In genomic region chr10:120161116-120161515, GRCh38 we compare ENCODE assay signal across 23 cellular contexts.
"Had no signal": no experiment of that assay in that cellular context is flagged by ENCODE, and none has a peak within 500 bp of the region (broad histone marks: within the 10 kb centered on the region; RNA-seq: fewer than 3 reads in every experiment).

No MANE protein-coding gene starts in this region.

- H3K27ac ChIP-seq: body of pancreas, cardiac muscle cell, gastroesophageal sphincter, heart left ventricle, right atrium auricular region, thyroid gland, upper lobe of right lung had no signal

- H3K27ac Mint-ChIP-seq: activated CD4-positive, alpha-beta memory T cell treated with anti-CD3 and anti-CD28 coated beads for 36 hours; activated naive CD4-positive, alpha-beta T cell treated with anti-CD3 and anti-CD28 coated beads for 36 hours; activated naive CD8-positive, alpha-beta T cell treated with anti-CD3 and anti-CD28 coated beads, Interleukin-2, amount 10 ng/mL, durations not matched to agents 7 days and 5 days; activated T-cell treated with anti-CD3 and anti-CD28 coated beads, Interleukin-2, amount 50 U/mL, for 72 hours; endodermal cell; natural killer cell; progenitor cell of endocrine pancreas had no signal

- H3K9me3 Mint-ChIP-seq: activated CD4-positive, alpha-beta memory T cell treated with anti-CD3 and anti-CD28 coated beads for 36 hours; activated naive CD8-positive, alpha-beta T cell treated with anti-CD3 and anti-CD28 coated beads, Interleukin-2, amount 10 ng/mL, durations not matched to agents 7 days and 5 days; endodermal cell; natural killer cell had no signal

- DNase-seq: activated CD4-positive, alpha-beta memory T cell treated with anti-CD3 and anti-CD28 coated beads for 36 hours; activated CD4-positive, alpha-beta T cell treated with anti-CD3 and anti-CD28 coated beads for 48 hours; activated effector memory CD4-positive, alpha-beta T cell treated with Interleukin-2 at 50 U/mL for 16 hours; activated naive CD4-positive, alpha-beta T cell treated with anti-CD3 and anti-CD28 coated beads for 36 hours; activated naive CD8-positive, alpha-beta T cell treated with anti-CD3 and anti-CD28 coated beads, Interleukin-2, amount 10 ng/mL, durations not matched to agents 7 days and 5 days; activated T-cell treated with anti-CD3 and anti-CD28 coated beads, Interleukin-2, amount 50 U/mL, for 72 hours; amygdala; body of pancreas; cortex of kidney; endodermal cell; heart left ventricle; left ventricle myocardium superior; midbrain; natural killer cell; stimulated activated CD4-positive, alpha-beta T cell treated with anti-CD3 and anti-CD28 coated beads, Interleukin-4, amount 100 ng/mL, for 24 hours; stimulated activated naive CD8-positive, alpha-beta T cell treated with anti-CD3 and anti-CD28 coated beads, Interleukin-15, Interleukin-2, amounts not matched to agents 100 U/mL and 50 U/mL, for 24 hours; thyroid gland; upper lobe of right lung had no signal

- H3K4me1 Mint-ChIP-seq: activated naive CD8-positive, alpha-beta T cell treated with anti-CD3 and anti-CD28 coated beads, Interleukin-2, amount 10 ng/mL, durations not matched to agents 7 days and 5 days; endodermal cell; natural killer cell had no signal

- FAIRE-seq: islet of Langerhans had no signal

- H3K4me1 ChIP-seq: body of pancreas, gastroesophageal sphincter, heart left ventricle, right atrium auricular region, thyroid gland, upper lobe of right lung had no signal

- H3K36me3 ChIP-seq: cardiac muscle cell, gastroesophageal sphincter, heart left ventricle, right atrium auricular region, thyroid gland, upper lobe of right lung had no signal

- H3K4me3 ChIP-seq: body of pancreas, cardiac muscle cell, gastroesophageal sphincter, heart left ventricle, right atrium auricular region, thyroid gland, upper lobe of right lung had no signal

- H3K4me3 Mint-ChIP-seq: activated CD4-positive, alpha-beta memory T cell treated with anti-CD3 and anti-CD28 coated beads for 36 hours; activated naive CD4-positive, alpha-beta T cell treated with anti-CD3 and anti-CD28 coated beads for 36 hours; activated naive CD8-positive, alpha-beta T cell treated with anti-CD3 and anti-CD28 coated beads, Interleukin-2, amount 10 ng/mL, durations not matched to agents 7 days and 5 days; activated T-cell treated with anti-CD3 and anti-CD28 coated beads, Interleukin-2, amount 50 U/mL, for 72 hours; endodermal cell; natural killer cell had no signal

- H3K27me3 Mint-ChIP-seq: activated CD4-positive, alpha-beta memory T cell treated with anti-CD3 and anti-CD28 coated beads for 36 hours; activated naive CD8-positive, alpha-beta T cell treated with anti-CD3 and anti-CD28 coated beads, Interleukin-2, amount 10 ng/mL, durations not matched to agents 7 days and 5 days; progenitor cell of endocrine pancreas had no signal

- H3K9me3 ChIP-seq: right atrium auricular region, thyroid gland, upper lobe of right lung had no signal

- H3K36me3 Mint-ChIP-seq: activated CD4-positive, alpha-beta memory T cell treated with anti-CD3 and anti-CD28 coated beads for 36 hours; activated naive CD8-positive, alpha-beta T cell treated with anti-CD3 and anti-CD28 coated beads, Interleukin-2, amount 10 ng/mL, durations not matched to agents 7 days and 5 days; natural killer cell had no signal

- H3K27me3 ChIP-seq: body of pancreas, cardiac muscle cell, heart left ventricle, right atrium auricular region, thyroid gland, upper lobe of right lung had no signal
